In the genomic region with DNA sequence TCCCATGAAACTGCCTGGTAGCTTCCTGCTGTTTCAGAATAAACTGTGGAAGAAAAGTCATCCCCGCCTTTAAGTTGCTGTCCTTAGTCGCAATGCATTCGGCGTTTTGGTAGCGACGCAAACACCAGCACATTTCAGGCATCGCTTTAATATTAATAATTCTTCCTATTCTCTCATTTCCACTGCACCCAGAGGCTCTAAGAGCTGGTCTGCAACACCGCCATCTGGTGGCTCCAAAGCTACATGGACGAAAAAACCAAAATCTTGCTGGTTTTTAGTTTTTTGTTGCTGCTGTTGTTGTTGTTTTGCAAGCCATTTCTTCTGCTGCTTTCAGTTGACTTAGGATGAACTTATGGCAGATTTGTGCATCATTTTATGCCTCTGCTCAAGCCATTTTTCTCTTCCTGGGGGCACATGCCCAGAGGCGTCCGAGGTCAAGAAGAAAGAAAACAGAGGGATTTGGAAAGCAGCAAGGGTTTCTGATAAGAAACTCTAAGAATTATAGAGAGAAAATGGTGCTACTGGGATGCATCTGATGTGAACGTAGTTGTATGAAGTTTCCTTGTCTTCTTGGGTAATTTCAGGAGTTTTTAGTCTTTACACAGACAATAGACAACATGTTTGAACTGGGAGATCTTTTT, we compare ENCODE assay signal across 8 cellular contexts.
A peak's percentile ranks its signal among the peaks of the same experiment; 100 is the strongest.
DNase-seq lines count a peak whose midpoint lies in the region; ATAC-seq, FAIRE-seq and TF ChIP-seq lines count a peak whose summit lies in the region.

No MANE protein-coding gene starts in this region.

- no peaks in the 10 kb centered on the region for H3K9me3 ChIP-seq in adrenal gland (replicated peaks in 1 of 3)

- H3K36me3 ChIP-seq in adrenal gland (replicated peaks in 1 of 2), result no peaks in the 10 kb centered on the region

- H3K4me3 ChIP-seq in AG10803 (ENCODE audit: low read length) (no peak overlapping the region; the same call in 1 of the 2 replicates), adrenal gland (no peak overlapping the region)

- no peak overlapping the region for H3K27ac ChIP-seq in adrenal gland

- DNase-seq in AG10803 (ENCODE audit: low read depth) (peak; percentile 35), GM12891 (ENCODE audit: insufficient read length, low spot score) (peak; percentile 13), NCI-H2107 treated with DMSO at 0.1 percent for 48 hours (lab: John Stamatoyannopoulos, UW; ENCODE audit: unreplicated experiment) (peak; percentile 10), adrenal gland (peak in 6 of 7 donors; percentile 18 to 67 (median 35)), hypothalamus (lab: John Stamatoyannopoulos, UW) (peak in 30 of 51 donors; percentile 1 to 50 (median 17))
- DNase-seq in stimulated activated CD4-positive, alpha-beta T cell treated with anti-CD3 and anti-CD28 coated beads, Interleukin-4, amount 100 ng/mL, for 1 hour, result peak; percentile 12
- no peak for DNase-seq in activated CD4-positive, CD25-positive, alpha-beta regulatory T cell (lab: John Stamatoyannopoulos, UW)

- TF ChIP-seq CTCF in AG10803 (conservative IDR thresholded peaks at IDR 0.05; ENCODE audit: low read length) (peak; percentile 92), adrenal gland (IDR thresholded peaks at IDR 0.05) (peak; percentile 37 to 70 (median 57))

- no peak for FAIRE-seq in GM12891 (lab: Jason Lieb, UNC)

- TF ChIP-seq POLR2A in GM12891 (IDR thresholded peaks at IDR 0.05; ENCODE audit: low read depth, low read length) (no peak), adrenal gland (IDR thresholded peaks at IDR 0.05) (no peak)

- H3K4me1 ChIP-seq in adrenal gland (replicated peaks in 1 of 2), result no peaks in the 10 kb centered on the region

- WGBS in adrenal gland, 4 donors, result 25 to 35% (median 28%) methylated on average over 12 of the region's 12 CpGs

- no peak for ATAC-seq in HG03442 (IDR thresholded peaks at IDR 0.05; ENCODE audit: unreplicated experiment)

- no peaks in the 10 kb centered on the region for H3K27me3 ChIP-seq in adrenal gland

- intact Hi-C loops in adrenal gland (cut with DNase I), result loop anchor here in 1 of 2 donors (5.0 kb wide), 1 partner anchor 904 kb away; no protein-coding TSS in a partner anchor

TF ChIP-seq in GM12891, 5 proteins besides CTCF, POLR2A, EP300 and RAD21:
- no peak for TF ChIP-seq SPI1 (IDR thresholded peaks at IDR 0.05; ENCODE audit: low read depth, low read length)
- no peak for TF ChIP-seq POLR2AphosphoS5 (IDR thresholded peaks at IDR 0.05; ENCODE audit: low read depth, low read length)
- TF ChIP-seq POU2F2 (IDR thresholded peaks at IDR 0.05; ENCODE audit: low read depth, low read length), result no peak
- no peak for TF ChIP-seq PAX5 (IDR thresholded peaks at IDR 0.05; ENCODE audit: insufficient read depth, low read length, severe bottlenecking)
- TF ChIP-seq TAF1 (IDR thresholded peaks at IDR 0.05; ENCODE audit: low read depth, low read length), result no peak

Comparison
In these comparisons a context has a peak if more than half of its experiments do, and no peak if none do; other contexts are left out.
1. DNase-seq: peak in AG10803 (single experiment), GM12891 (single experiment), NCI-H2107 treated with DMSO at 0.1 percent for 48 hours (single experiment), adrenal gland (6 of 7), hypothalamus (30 of 51) and stimulated activated CD4-positive, alpha-beta T cell treated with anti-CD3 and anti-CD28 coated beads, Interleukin-4, amount 100 ng/mL, for 1 hour (single experiment); none in activated CD4-positive, CD25-positive, alpha-beta regulatory T cell (0 of 4).